ENCODE assay signal across 1 cellular context in genomic region chr12:8075935-8076334, GRCh38.
TF ChIP-seq lines count a peak whose summit lies in the region.

No MANE protein-coding gene starts in this region.

TF ChIP-seq in HepG2, 621 proteins besides CTCF, POLR2A, EP300 and RAD21:
- TF ChIP-seq CEBPB (IDR thresholded peaks at IDR 0.05; ENCODE audit: borderline replicate concordance, low read depth, low read length), result peak; percentile 52; the same call in 1 of the 2 replicates
- TF ChIP-seq, protein P1, sequence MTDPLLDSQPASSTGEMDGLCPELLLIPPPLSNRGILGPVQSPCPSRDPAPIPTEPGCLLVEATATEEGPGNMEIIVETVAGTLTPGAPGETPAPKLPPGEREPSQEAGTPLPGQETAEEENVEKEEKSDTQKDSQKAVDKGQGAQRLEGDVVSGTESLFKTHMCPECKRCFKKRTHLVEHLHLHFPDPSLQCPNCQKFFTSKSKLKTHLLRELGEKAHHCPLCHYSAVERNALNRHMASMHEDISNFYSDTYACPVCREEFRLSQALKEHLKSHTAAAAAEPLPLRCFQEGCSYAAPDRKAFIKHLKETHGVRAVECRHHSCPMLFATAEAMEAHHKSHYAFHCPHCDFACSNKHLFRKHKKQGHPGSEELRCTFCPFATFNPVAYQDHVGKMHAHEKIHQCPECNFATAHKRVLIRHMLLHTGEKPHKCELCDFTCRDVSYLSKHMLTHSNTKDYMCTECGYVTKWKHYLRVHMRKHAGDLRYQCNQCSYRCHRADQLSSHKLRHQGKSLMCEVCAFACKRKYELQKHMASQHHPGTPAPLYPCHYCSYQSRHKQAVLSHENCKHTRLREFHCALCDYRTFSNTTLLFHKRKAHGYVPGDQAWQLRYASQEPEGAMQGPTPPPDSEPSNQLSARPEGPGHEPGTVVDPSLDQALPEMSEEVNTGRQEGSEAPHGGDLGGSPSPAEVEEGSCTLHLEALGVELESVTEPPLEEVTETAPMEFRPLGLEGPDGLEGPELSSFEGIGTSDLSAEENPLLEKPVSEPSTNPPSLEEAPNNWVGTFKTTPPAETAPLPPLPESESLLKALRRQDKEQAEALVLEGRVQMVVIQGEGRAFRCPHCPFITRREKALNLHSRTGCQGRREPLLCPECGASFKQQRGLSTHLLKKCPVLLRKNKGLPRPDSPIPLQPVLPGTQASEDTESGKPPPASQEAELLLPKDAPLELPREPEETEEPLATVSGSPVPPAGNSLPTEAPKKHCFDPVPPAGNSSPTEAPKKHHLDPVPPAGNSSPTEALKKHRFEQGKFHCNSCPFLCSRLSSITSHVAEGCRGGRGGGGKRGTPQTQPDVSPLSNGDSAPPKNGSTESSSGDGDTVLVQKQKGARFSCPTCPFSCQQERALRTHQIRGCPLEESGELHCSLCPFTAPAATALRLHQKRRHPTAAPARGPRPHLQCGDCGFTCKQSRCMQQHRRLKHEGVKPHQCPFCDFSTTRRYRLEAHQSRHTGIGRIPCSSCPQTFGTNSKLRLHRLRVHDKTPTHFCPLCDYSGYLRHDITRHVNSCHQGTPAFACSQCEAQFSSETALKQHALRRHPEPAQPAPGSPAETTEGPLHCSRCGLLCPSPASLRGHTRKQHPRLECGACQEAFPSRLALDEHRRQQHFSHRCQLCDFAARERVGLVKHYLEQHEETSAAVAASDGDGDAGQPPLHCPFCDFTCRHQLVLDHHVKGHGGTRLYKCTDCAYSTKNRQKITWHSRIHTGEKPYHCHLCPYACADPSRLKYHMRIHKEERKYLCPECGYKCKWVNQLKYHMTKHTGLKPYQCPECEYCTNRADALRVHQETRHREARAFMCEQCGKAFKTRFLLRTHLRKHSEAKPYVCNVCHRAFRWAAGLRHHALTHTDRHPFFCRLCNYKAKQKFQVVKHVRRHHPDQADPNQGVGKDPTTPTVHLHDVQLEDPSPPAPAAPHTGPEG (CRISPR knock-in tag; IDR thresholded peaks at IDR 0.05), result no peak
